Comparison of ENCODE assay signal across 10 cellular contexts in the genomic region with DNA sequence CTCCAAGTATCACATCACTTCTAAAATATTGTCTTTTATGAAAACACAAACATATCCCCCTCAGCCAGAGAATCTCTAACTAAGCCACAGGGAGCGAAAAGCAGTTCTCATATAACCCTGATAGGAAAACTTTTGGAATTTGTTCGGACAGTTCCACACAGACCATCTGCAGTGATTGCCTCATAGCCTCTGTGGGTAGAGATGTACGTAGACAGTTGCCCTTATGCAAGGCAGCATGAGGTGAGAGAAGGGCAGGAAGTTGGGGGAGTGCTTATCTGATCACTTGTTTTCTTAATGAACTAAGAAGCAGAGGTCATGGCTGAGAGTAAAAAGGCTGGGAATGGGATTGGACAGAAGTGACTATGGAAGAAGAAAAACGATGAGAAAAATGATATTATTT. TPM values are rescaled to one million over a fixed set of nuclear protein-coding genes. Genes with fewer than 3 reads are reported as not detected.
DNase-seq lines count a peak whose midpoint lies in the region; ATAC-seq and TF ChIP-seq lines count a peak whose summit lies in the region.
"Had no signal": no experiment of that assay in that cellular context is flagged by ENCODE, and none has a peak within 500 bp of the region (broad histone marks: within the 10 kb centered on the region; RNA-seq: fewer than 3 reads in every experiment).

No MANE protein-coding gene starts in this region.

- ATAC-seq in Right ventricle myocardium inferior, result peak; percentile 85
- peak; percentile 86 for ATAC-seq in upper lobe of right lung

- intact Hi-C loops in Right ventricle myocardium inferior (cut with DNase I), result no loop called here
- intact Hi-C loops in cardiac septum (cut with DNase I), result no loop called here
- intact Hi-C loops in upper lobe of right lung (cut with DNase I), result no loop called here
- intact Hi-C loops in vagina (cut with DNase I), result no loop called here

- H3K27ac ChIP-seq in right atrium auricular region, result peak overlapping the region; percentile 42 to 47
- peak overlapping the region; percentile 38 for H3K27ac ChIP-seq in upper lobe of right lung
- H3K27ac ChIP-seq in vagina, result no peak overlapping the region

- no peak for TF ChIP-seq POLR2A in vagina (IDR thresholded peaks at IDR 0.05)

- TF ChIP-seq CTCF in right atrium auricular region (IDR thresholded peaks at IDR 0.05) (no peak), upper lobe of right lung (IDR thresholded peaks at IDR 0.05) (no peak), vagina (IDR thresholded peaks at IDR 0.05) (no peak)

- H3K4me1 ChIP-seq in right atrium auricular region (peaks cover 0 to 18% of the 10 kb centered on the region in 2 donors), upper lobe of right lung (peaks cover 18% of the 10 kb centered on the region), vagina (peaks cover 21% of the 10 kb centered on the region)

- H3K27me3 ChIP-seq in right atrium auricular region (no peaks in the 10 kb centered on the region), upper lobe of right lung (no peaks in the 10 kb centered on the region), vagina (no peaks in the 10 kb centered on the region)

- H3K9me3 ChIP-seq in right atrium auricular region (no peaks in the 10 kb centered on the region), upper lobe of right lung (no peaks in the 10 kb centered on the region), vagina (no peaks in the 10 kb centered on the region)

- H3K4me3 ChIP-seq in right atrium auricular region (no peak overlapping the region), upper lobe of right lung (no peak overlapping the region), vagina (no peak overlapping the region)

- H3K36me3 ChIP-seq in right atrium auricular region (no peaks in the 10 kb centered on the region), upper lobe of right lung (no peaks in the 10 kb centered on the region), vagina (no peaks in the 10 kb centered on the region)

- DNase-seq in Right ventricle myocardium inferior (ENCODE audit: missing footprints) (no peak), cardiac septum (ENCODE audit: low spot score) (no peak), right atrium auricular region (ENCODE audit: low spot score) (no peak), upper lobe of right lung (no peak), vagina (ENCODE audit: extremely low spot score in 2 of 2) (no peak), medulla oblongata (ENCODE audit: extremely low spot score) (no peak), HCEC 1CT (no peak)
- DNase-seq in activated CD4-positive, alpha-beta T cell treated with anti-CD3 and anti-CD28 coated beads, Interleukin-2, amount 50 U/mL, for 1 hour, result peak; percentile 3
- DNase-seq: DMS 273 treated with DMSO at 0.1 percent for 48 hours, GOT3 had no signal

RNA-seq across cellular contexts. Expression of gene SLC23A2, which starts 39.6 kb away (rescaled TPM):
- total RNA-seq in Right ventricle myocardium inferior (6.7 TPM), cardiac septum (10.0 TPM), right atrium auricular region (10 to 100 TPM in 1 of 2 donors, 1 to 10 TPM in 1; 9.8 to 10.8 TPM), upper lobe of right lung (26.2 TPM), vagina (14.7 TPM)
